23 cellular contexts compared by ENCODE assay signal in the genomic region with DNA sequence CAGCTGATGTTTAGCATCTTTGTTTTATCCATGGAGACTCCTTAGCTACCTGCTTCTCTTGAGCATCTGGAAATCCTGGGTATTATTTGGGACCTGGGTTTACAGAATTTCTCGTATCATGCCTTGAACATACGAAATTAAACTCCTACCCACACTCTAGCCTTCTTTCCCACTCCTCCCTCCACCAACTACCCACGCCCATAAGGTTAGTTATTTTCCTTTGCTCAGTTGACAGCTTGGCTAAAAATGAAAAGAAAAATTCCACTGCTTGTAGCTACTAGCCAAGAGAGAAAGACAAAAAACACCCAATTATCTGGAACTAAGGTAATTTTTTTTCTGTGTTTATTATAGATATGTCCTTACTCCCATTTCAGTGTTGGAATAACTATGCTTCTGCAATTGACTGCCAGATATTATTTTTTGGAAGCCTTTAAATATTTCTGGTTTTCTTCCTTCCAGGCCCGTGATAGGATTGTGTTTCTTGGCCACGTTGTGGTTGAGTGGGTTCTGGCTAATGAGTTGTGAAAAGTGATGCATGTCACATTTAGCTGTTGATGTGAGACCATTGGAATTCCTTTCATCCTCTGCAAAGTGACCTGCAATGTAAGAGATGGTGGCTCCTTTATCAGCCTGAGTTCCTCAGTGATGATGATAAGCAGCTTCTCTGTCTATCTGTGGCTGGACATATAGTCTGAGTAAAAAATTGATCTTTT.
DNase-seq lines count a peak whose midpoint lies in the region; FAIRE-seq and TF ChIP-seq lines count a peak whose summit lies in the region.
"Had no signal": no experiment of that assay in that cellular context is flagged by ENCODE, and none has a peak within 500 bp of the region (broad histone marks: within the 10 kb centered on the region; RNA-seq: fewer than 3 reads in every experiment).

No MANE protein-coding gene starts in this region.

- H2AFZ ChIP-seq in astrocyte (ENCODE audit: low read depth, low read length), result no peak overlapping the region

- no peak overlapping the region for H3K27ac ChIP-seq in astrocyte (ENCODE audit: low read depth, low read length)
- H3K27ac ChIP-seq: neutrophil, SJSA1 had no signal

- H3K36me3 Mint-ChIP-seq in astrocyte (ENCODE audit: low read depth, unreplicated experiment), result no peaks in the 10 kb centered on the region

- H3K4me3 ChIP-seq in astrocyte (ENCODE audit: insufficient read depth, low read depth, low read length), result no peak overlapping the region
- no peak overlapping the region for H3K4me3 ChIP-seq in H7 (ENCODE audit: insufficient read depth, low read depth, low read length)
- H3K4me3 ChIP-seq: mucosa of descending colon, SJSA1 had no signal

- H3K27me3 ChIP-seq in astrocyte (ENCODE audit: insufficient read depth, low read length) (no peaks in the 10 kb centered on the region), H7 (ENCODE audit: control insufficient read depth, insufficient read depth, low read length) (no peaks in the 10 kb centered on the region)
- H3K27me3 ChIP-seq: neutrophil, SJSA1 had no signal

- no peak overlapping the region for H3K9ac ChIP-seq in astrocyte (ENCODE audit: low read length)

- in situ Hi-C loops in Caki2 (cut with HindIII; ENCODE audit: low pct_unique_long_range_greater_than_20kb, low sequenced_read_pairs), result no loop called here

- peak; percentile 82 for DNase-seq in Caki2 (ENCODE audit: low read depth)
- peak; percentile 32 for DNase-seq in astrocyte (ENCODE audit: low read depth)
- peak; percentile 84 for DNase-seq in kidney glomerular epithelial cell (lab: John Stamatoyannopoulos, UW)
- peak; percentile 81 for DNase-seq in renal cortical epithelial cell (ENCODE audit: low read depth)
- no peak for DNase-seq in NCI-H128 (lab: John Stamatoyannopoulos, UW; ENCODE audit: unreplicated experiment)
- DNase-seq in H7, result no peak
- DNase-seq in NCI-H2171 (lab: John Stamatoyannopoulos, UW), result no peak
- DNase-seq: activated CD4-positive, alpha-beta T cell treated with anti-CD3 and anti-CD28 coated beads for 4 hours; activated naive CD4-positive, alpha-beta T cell treated with anti-CD3 and anti-CD28 coated beads, Interleukin-2, amount 50 U/mL, for 16 hours; activated T-cell treated with anti-CD3 and anti-CD28 coated beads, Interleukin-2, amount 50 U/mL, for 72 hours; DMS 273 treated with DMSO at 0.1 percent for 48 hours; effector CD4-positive, alpha-beta T cell; erythroblast; foreskin fibroblast; mucosa of descending colon; NCI-H1417 treated with DMSO at 0.1 percent for 48 hours; NCI-H524; NK-92 treated with Interleukin-12 subunit alpha and Interleukin-12 subunit beta, amount 100 ng/mL, for 24 hours; stimulated activated CD4-positive, alpha-beta T cell treated with anti-CD3 and anti-CD28 coated beads, Interleukin-15, amount 100 ng/mL, for 24 hours; stimulated activated CD8-positive, alpha-beta memory T cell treated with anti-CD3 and anti-CD28 coated beads, Interleukin-4, amount 100 ng/mL, for 48 hours; T-helper 17 cell had no signal

- peaks cover 2% of the 10 kb centered on the region for H3K27me3 Mint-ChIP-seq in astrocyte (ENCODE audit: low read depth, unreplicated experiment)
- H3K27me3 Mint-ChIP-seq: T-helper 17 cell had no signal

- H3K4me2 ChIP-seq in astrocyte (ENCODE audit: low read length), result peak overlapping the region; percentile 52

- H3K27ac Mint-ChIP-seq in astrocyte (ENCODE audit: unreplicated experiment), result peak overlapping the region; percentile 21
- H3K27ac Mint-ChIP-seq: activated T-cell treated with anti-CD3 and anti-CD28 coated beads, Interleukin-2, amount 50 U/mL, for 72 hours; T-helper 17 cell had no signal

- no peaks in the 10 kb centered on the region for H4K20me1 ChIP-seq in astrocyte (ENCODE audit: insufficient read depth, low read length)

- no peak overlapping the region for H3K4me3 Mint-ChIP-seq in astrocyte (ENCODE audit: unreplicated experiment)
- H3K4me3 Mint-ChIP-seq: activated T-cell treated with anti-CD3 and anti-CD28 coated beads, Interleukin-2, amount 50 U/mL, for 72 hours; T-helper 17 cell had no signal

- TF ChIP-seq CTCF in astrocyte (IDR thresholded peaks at IDR 0.05; ENCODE audit: insufficient read depth, low read depth, low read length), result no peak

- H3K9me3 ChIP-seq in astrocyte (ENCODE audit: insufficient read depth, low read depth, low read length), result no peaks in the 10 kb centered on the region
- H3K9me3 ChIP-seq: mucosa of descending colon, neutrophil, SJSA1 had no signal

- H3K79me2 ChIP-seq in astrocyte (ENCODE audit: insufficient read depth, low read length), result no peaks in the 10 kb centered on the region

- H3K9me3 Mint-ChIP-seq in astrocyte (ENCODE audit: unreplicated experiment), result no peaks in the 10 kb centered on the region
- H3K9me3 Mint-ChIP-seq: activated T-cell treated with anti-CD3 and anti-CD28 coated beads, Interleukin-2, amount 50 U/mL, for 72 hours had no signal

- H3K4me1 ChIP-seq in astrocyte (ENCODE audit: insufficient read depth, low read length), result peaks cover 3% of the 10 kb centered on the region
- H3K4me1 ChIP-seq: SJSA1 had no signal

- peaks cover 18% of the 10 kb centered on the region for H3K4me1 Mint-ChIP-seq in astrocyte (ENCODE audit: low read depth, unreplicated experiment)
- H3K4me1 Mint-ChIP-seq: T-helper 17 cell had no signal

- FAIRE-seq in astrocyte (lab: Jason Lieb, UNC), result no peak

- H3K36me3 ChIP-seq in astrocyte (ENCODE audit: insufficient read depth, low read length), result no peaks in the 10 kb centered on the region
- no peaks in the 10 kb centered on the region for H3K36me3 ChIP-seq in H7 (replicated peaks; ENCODE audit: control insufficient read depth, insufficient read depth, low read length)
- H3K36me3 ChIP-seq: neutrophil, SJSA1 had no signal

Comparison
In these comparisons a context has a peak if more than half of its experiments do, and no peak if none do; other contexts are left out.
1. DNase-seq: peak in Caki2 (single experiment), astrocyte (single experiment), kidney glomerular epithelial cell (single experiment) and renal cortical epithelial cell (single experiment); none in NCI-H128 (single experiment), H7 (single experiment) and NCI-H2171 (single experiment).